16 cellular contexts compared by ENCODE assay signal in the genomic region with DNA sequence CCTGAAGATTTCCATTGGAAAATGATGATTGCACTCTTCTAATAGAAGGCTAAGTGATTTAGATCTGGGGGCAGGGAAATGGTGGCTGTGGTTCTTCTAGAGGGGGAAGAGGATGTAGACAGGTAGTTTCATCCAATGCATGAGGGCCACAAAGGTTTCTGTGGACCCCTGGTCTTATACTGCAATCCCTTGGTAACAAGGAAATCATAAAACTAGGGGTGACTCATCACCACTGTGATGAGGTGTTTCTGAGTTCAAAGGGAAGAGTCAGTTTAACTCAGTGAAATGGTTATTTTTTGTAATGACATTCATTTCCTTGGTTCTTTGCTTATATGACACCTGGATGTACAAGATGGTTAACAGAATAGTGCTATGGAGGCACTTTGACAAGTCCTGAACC. TPM values are rescaled to one million over a fixed set of nuclear protein-coding genes. Genes with fewer than 3 reads are reported as not detected.
DNase-seq lines count a peak whose midpoint lies in the region; TF ChIP-seq lines count a peak whose summit lies in the region.
"Had no signal": no experiment of that assay in that cellular context is flagged by ENCODE, and none has a peak within 500 bp of the region (broad histone marks: within the 10 kb centered on the region; RNA-seq: fewer than 3 reads in every experiment).

No MANE protein-coding gene starts in this region.

- H3K36me3 ChIP-seq in SJCRH30, result no peaks in the 10 kb centered on the region
- H3K36me3 ChIP-seq in esophagus muscularis mucosa, result no peaks in the 10 kb centered on the region
- H3K36me3 ChIP-seq: BLaER1 treated with 17β-estradiol and CSF1 and Interleukin-3, amounts not matched to agents 10 nM and 100 nM; heart right ventricle had no signal

- no peak for TF ChIP-seq CTCF in esophagus muscularis mucosa (IDR thresholded peaks at IDR 0.05)

- TF ChIP-seq EP300 in esophagus muscularis mucosa (IDR thresholded peaks at IDR 0.05), result no peak

- H3K9me3 ChIP-seq in SJCRH30 (replicated peaks) (no peaks in the 10 kb centered on the region), esophagus muscularis mucosa (no peaks in the 10 kb centered on the region)
- H3K9me3 ChIP-seq: BLaER1 treated with 17β-estradiol and CSF1 and Interleukin-3, amounts not matched to agents 10 nM and 100 nM; heart right ventricle had no signal

- peaks cover 68% of the 10 kb centered on the region for H3K4me1 ChIP-seq in SJCRH30
- H3K4me1 ChIP-seq in esophagus muscularis mucosa, result peaks cover 0 to 11% (median 4%) of the 10 kb centered on the region in 4 donors
- H3K4me1 ChIP-seq: heart right ventricle, parathyroid adenoma had no signal

- DNase-seq in GM04504 (ENCODE audit: low read depth), result peak; percentile 24
- no peak for DNase-seq in SJCRH30
- peak; percentile 14 for DNase-seq in esophagus muscularis mucosa (ENCODE audit: extremely low spot score)
- DNase-seq in renal cortical epithelial cell (ENCODE audit: low read depth), result peak; percentile 87
- DNase-seq in NCI-H2107 treated with DMSO at 0.1 percent for 48 hours (lab: John Stamatoyannopoulos, UW; ENCODE audit: unreplicated experiment), result no peak
- DNase-seq in HuH-7.5 (ENCODE audit: low spot score), result no peak
- DNase-seq in NCI-H1417 treated with DMSO at 0.1 percent for 48 hours (lab: John Stamatoyannopoulos, UW), result no peak
- DNase-seq in NCI-H524 treated with DMSO at 0.1 percent for 48 hours (lab: John Stamatoyannopoulos, UW), result no peak
- DNase-seq: activated CD8-positive, alpha-beta memory T cell treated with anti-CD3 and anti-CD28 coated beads, Interleukin-2, amount 50 U/mL, for 4 hours; heart right ventricle; NCI-H446; RPMI8226; stimulated activated naive CD4-positive, alpha-beta T cell treated with Interleukin-2 at 50 U/mL for 16 hours had no signal

- H3K27me3 ChIP-seq in SJCRH30, result no peaks in the 10 kb centered on the region
- peaks cover 0 to 8% (median 0%) of the 10 kb centered on the region in 4 donors for H3K27me3 ChIP-seq in esophagus muscularis mucosa
- H3K27me3 ChIP-seq: BLaER1 treated with 17β-estradiol and CSF1 and Interleukin-3, amounts not matched to agents 10 nM and 100 nM had no signal

- H3K27ac ChIP-seq in SJCRH30, result peak overlapping the region; percentile 54
- no peak overlapping the region for H3K27ac ChIP-seq in esophagus muscularis mucosa (replicated peaks in 1 of 4)
- H3K27ac ChIP-seq: BLaER1 treated with 17β-estradiol and CSF1 and Interleukin-3, amounts not matched to agents 10 nM and 100 nM; heart right ventricle; parathyroid adenoma had no signal

- no peak for TF ChIP-seq POLR2A in esophagus muscularis mucosa (IDR thresholded peaks at IDR 0.05; ENCODE audit: low read depth)

- intact Hi-C loops in esophagus muscularis mucosa (cut with DNase I), result no loop called here

- H3K4me3 ChIP-seq in SJCRH30 (no peak overlapping the region), esophagus muscularis mucosa (no peak overlapping the region)
- H3K4me3 ChIP-seq: BLaER1 treated with 17β-estradiol and CSF1 and Interleukin-3, amounts not matched to agents 10 nM and 100 nM; heart right ventricle had no signal

RNA-seq across cellular contexts. Expression of a gene that starts 20.3 kb away (rescaled TPM):
- total RNA-seq in SJCRH30 (2014; rRNA removed; shearing (Covaris generic)), result 4.8 and 5.4 TPM in 2 replicates
- total RNA-seq in esophagus muscularis mucosa (1 to 10 TPM in 1 of 4 donors, under 1 TPM in 3; under 0.01 to 1.2 (median 0.74) TPM), renal cortical epithelial cell (2.3 and 8.7 TPM in 2 replicates)
- total RNA-seq: lung microvascular endothelial cell had no signal

Comparison
In these comparisons a context has a peak if more than half of its experiments do, and no peak if none do; other contexts are left out.
1. DNase-seq: peak in GM04504 (single experiment), esophagus muscularis mucosa (single experiment) and renal cortical epithelial cell (single experiment); none in SJCRH30 (0 of 2), NCI-H2107 treated with DMSO at 0.1 percent for 48 hours (single experiment), HuH-7.5 (single experiment), NCI-H1417 treated with DMSO at 0.1 percent for 48 hours (single experiment) and NCI-H524 treated with DMSO at 0.1 percent for 48 hours (single experiment).